Comparison of ENCODE assay signal across 8 cellular contexts in the genomic region with DNA sequence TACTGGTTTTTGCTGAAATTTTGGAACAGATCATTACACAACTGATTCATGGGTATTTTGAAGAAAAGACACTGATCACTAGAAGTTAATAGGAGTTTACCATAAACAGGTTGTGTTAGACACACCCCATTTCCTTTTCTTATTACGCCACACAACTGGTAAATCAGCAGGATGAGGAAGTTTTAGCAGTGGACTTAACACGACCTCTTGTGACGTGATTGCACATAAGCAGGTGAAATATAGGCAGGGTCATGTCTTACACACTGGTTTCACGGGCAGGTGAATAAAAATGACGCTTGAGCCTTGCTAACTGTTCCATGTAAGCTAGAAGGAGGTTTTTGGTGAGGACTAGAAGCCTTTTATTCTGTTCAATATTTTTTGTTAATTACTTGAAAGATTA. TPM values are rescaled to one million over a fixed set of nuclear protein-coding genes. Genes with fewer than 3 reads are reported as not detected.
A peak's percentile ranks its signal among the peaks of the same experiment; 100 is the strongest.
DNase-seq lines count a peak whose midpoint lies in the region; ATAC-seq and TF ChIP-seq lines count a peak whose summit lies in the region.

No MANE protein-coding gene starts in this region.

- H3K79me2 ChIP-seq in PC-3 (ENCODE audit: low read length), result no peaks in the 10 kb centered on the region

- no peaks in the 10 kb centered on the region for H3K27me3 ChIP-seq in PC-3 (ENCODE audit: low read length)
- no peaks in the 10 kb centered on the region for H3K27me3 ChIP-seq in tibial artery

- H3K36me3 ChIP-seq in PC-3 (ENCODE audit: low read depth, low read length), result no peaks in the 10 kb centered on the region
- no peaks in the 10 kb centered on the region for H3K36me3 ChIP-seq in tibial artery

- peaks cover 25% of the 10 kb centered on the region for H3K27me3 Mint-ChIP-seq in progenitor cell of endocrine pancreas

- H3K4me3 ChIP-seq in PC-3 (ENCODE audit: low read length) (no peak overlapping the region), fibroblast of pulmonary artery (replicated peaks; ENCODE audit: low read depth, low read length) (no peak overlapping the region), tibial artery (no peak overlapping the region)

- POLR2A ChIA-PET in PC-3 (lab: Charles Lee; ENCODE audit: unreplicated experiment), result no interaction called here

- TF ChIP-seq CTCF in PC-3 (conservative IDR thresholded peaks at IDR 0.05; ENCODE audit: low read depth, low read length) (peak; percentile 49), fibroblast of pulmonary artery (IDR thresholded peaks at IDR 0.05; ENCODE audit: low read length, missing control alignments) (peak; percentile 17), tibial artery (IDR thresholded peaks at IDR 0.05) (peak; percentile 35 to 40), progenitor cell of endocrine pancreas (IDR thresholded peaks at IDR 0.05; ENCODE audit: unreplicated experiment) (no peak)

- no peaks in the 10 kb centered on the region for H3K9me2 ChIP-seq in PC-3 (replicated peaks; ENCODE audit: low read length)

- H3K27ac ChIP-seq in PC-3 (ENCODE audit: low read length) (no peak overlapping the region), tibial artery (no peak overlapping the region)

- intact Hi-C loops in PC-3 (cut with micrococcal nuclease) (loop anchor here (2.0 to 10.0 kb wide), 4 partner anchors 102 to 800 kb away; no protein-coding TSS in a partner anchor), tibial artery (cut with DNase I; ENCODE audit: low total_unique reads) (loop anchor here (5.0 kb wide), 2 partner anchors 187 to 1402 kb away; no protein-coding TSS in a partner anchor)

- H3K9me3 ChIP-seq in PC-3 (ENCODE audit: low read length) (no peaks in the 10 kb centered on the region), tibial artery (no peaks in the 10 kb centered on the region)

- H3K4me1 ChIP-seq in PC-3 (ENCODE audit: insufficient read depth, low read length) (no peaks in the 10 kb centered on the region), tibial artery (peaks cover 0 to 7% (median 2%) of the 10 kb centered on the region in 4 donors)

- H3K36me3 Mint-ChIP-seq in progenitor cell of endocrine pancreas (ENCODE audit: insufficient read depth), result no peaks in the 10 kb centered on the region

- H2AFZ ChIP-seq in PC-3 (ENCODE audit: low read length), result no peak overlapping the region

- no peak overlapping the region for H3K27ac Mint-ChIP-seq in progenitor cell of endocrine pancreas

- H3K4me3 Mint-ChIP-seq in progenitor cell of endocrine pancreas (ENCODE audit: low read depth), result no peak overlapping the region

- BruUV-seq in PC-3 (replicated peaks; lab: Mats Ljungman, UMichigan), result no TSS peak

- no peak overlapping the region for H3K4me2 ChIP-seq in PC-3 (ENCODE audit: low read length)

- H3F3A ChIP-seq in PC-3 (ENCODE audit: low read length, unreplicated experiment), result no peaks in the 10 kb centered on the region

- CTCF ChIA-PET in PC-3 (lab: Charles Lee), result no interaction called here

- H3K9me3 Mint-ChIP-seq in progenitor cell of endocrine pancreas (ENCODE audit: low read depth), result no peaks in the 10 kb centered on the region

- peaks cover 4% of the 10 kb centered on the region for H3K4me1 Mint-ChIP-seq in progenitor cell of endocrine pancreas (ENCODE audit: low read depth)

- peak; percentile 60 for ATAC-seq in PC-3
- no peak for ATAC-seq in HG03378 (IDR thresholded peaks at IDR 0.05; ENCODE audit: unreplicated experiment)

- DNase-seq in activated gamma-delta T cell treated with Interleukin-2 at 50 U/mL for 16 hours, result peak; percentile 29
- DNase-seq in activated gamma-delta T cell (lab: John Stamatoyannopoulos, UW), result no peak
- DNase-seq in PC-3, result peak; percentile 56
- DNase-seq in fibroblast of pulmonary artery (ENCODE audit: low read depth), result peak; percentile 64
- DNase-seq in tibial artery, result no peak
- DNase-seq in COLO829 (ENCODE audit: low spot score), result no peak
- DNase-seq in progenitor cell of endocrine pancreas (ENCODE audit: low spot score, unreplicated experiment), result no peak

- H4K20me1 ChIP-seq in PC-3 (ENCODE audit: low read length), result no peaks in the 10 kb centered on the region

- H3K9ac ChIP-seq in PC-3 (ENCODE audit: low read length), result no peak overlapping the region

RNA-seq across cellular contexts. Expression of a gene that starts 27.1 kb away (rescaled TPM):
- total RNA-seq in PC-3 (2014; rRNA removed) (1.1 and 1.2 TPM in 2 replicates), progenitor cell of endocrine pancreas (0.67 and 2.3 TPM in 2 replicates)

Comparison
In these comparisons a context has a peak if more than half of its experiments do, and no peak if none do; other contexts are left out.
1. DNase-seq: peak in activated gamma-delta T cell treated with Interleukin-2 at 50 U/mL for 16 hours (single experiment), PC-3 (single experiment) and fibroblast of pulmonary artery (single experiment); none in activated gamma-delta T cell (single experiment), tibial artery (0 of 2), COLO829 (single experiment) and progenitor cell of endocrine pancreas (single experiment).